ENCODE assay signal across 17 cellular contexts in the genomic region with DNA sequence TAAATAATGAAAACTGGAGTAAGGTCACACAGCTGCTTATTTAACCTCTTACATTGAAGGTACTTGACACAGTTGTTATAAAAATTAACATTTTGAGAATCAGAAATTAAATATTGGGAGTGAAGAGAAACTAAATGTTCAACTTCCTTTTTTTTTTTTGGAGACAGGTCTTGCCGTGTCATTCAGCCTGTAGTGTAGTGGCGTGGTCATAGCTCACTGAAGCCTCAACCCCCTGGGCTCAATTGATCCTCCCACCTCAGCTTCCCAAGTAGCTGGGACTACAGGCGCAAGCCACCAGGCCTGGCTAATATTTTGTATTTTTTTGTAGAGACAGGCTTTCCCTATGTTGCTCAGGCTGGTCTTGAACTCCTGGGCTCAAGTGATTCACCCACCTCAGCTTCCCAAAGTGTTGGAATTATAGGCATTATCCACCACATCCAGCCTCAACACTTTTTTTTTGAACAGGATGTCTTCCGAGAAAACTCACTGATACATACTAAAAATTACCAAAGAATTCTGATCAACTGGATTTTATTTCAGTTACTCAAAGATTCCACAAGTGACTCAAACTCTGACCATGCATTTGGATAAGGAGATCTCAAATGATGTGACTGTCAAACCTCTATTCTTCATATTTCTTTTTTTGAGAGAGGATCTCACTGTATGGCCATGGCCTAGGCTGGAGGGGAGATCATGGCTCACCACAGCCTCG. TPM values are rescaled to one million over a fixed set of nuclear protein-coding genes. Genes with fewer than 3 reads are reported as not detected.
DNase-seq lines count a peak whose midpoint lies in the region; ATAC-seq and TF ChIP-seq lines count a peak whose summit lies in the region.
"Had no signal": no experiment of that assay in that cellular context is flagged by ENCODE, and none has a peak within 500 bp of the region (broad histone marks: within the 10 kb centered on the region; RNA-seq: fewer than 3 reads in every experiment).

No MANE protein-coding gene starts in this region.

- H3K4me1 Mint-ChIP-seq in activated B cell treated with CpG ODN at 0.5 μM for 24 hours: peaks cover 12% of the 10 kb centered on the region

- H3K18ac ChIP-seq in trophoblast cell (ENCODE audit: low read length): no peak overlapping the region

- WGBS in trophoblast cell (ENCODE audit: extremely low coverage, insufficient coverage, insufficient read length): no CpG with 5 or more reads among the region's 5 CpGs

- no peak overlapping the region for H3K9ac ChIP-seq in trophoblast cell (ENCODE audit: low read length)

- in situ Hi-C loops in KBM-7 (cut with MboI; ENCODE audit: low pct_unique_long_range_greater_than_20kb, low sequenced_read_pairs): no loop called here

- H3K27ac ChIP-seq in trophoblast cell (ENCODE audit: low read depth, low read length): no peak overlapping the region

- H3K4me1 ChIP-seq in trophoblast cell (ENCODE audit: control insufficient read depth in 1 of 2, insufficient read depth in 2 of 2, low read length in 2 of 2): peaks cover 0 to 6% of the 10 kb centered on the region in 2 experiments
- H3K4me1 ChIP-seq: BE2C had no signal

- H3K23ac ChIP-seq in trophoblast cell (ENCODE audit: low read length): no peak overlapping the region

- no peak overlapping the region for H3K14ac ChIP-seq in trophoblast cell (ENCODE audit: low read length)

- no peaks in the 10 kb centered on the region for H3K27me3 Mint-ChIP-seq in activated B cell treated with CpG ODN at 0.5 μM for 24 hours
- H3K27me3 Mint-ChIP-seq: CD8-positive, alpha-beta memory T cell had no signal

- CTCF ChIA-PET in activated B cell treated with CpG ODN at 0.5 μM for 24 hours (lab: Charles Lee): interaction anchor here (0.7 kb wide), 1 partner anchor 24 kb away, joined by 4 read pairs; no protein-coding TSS in a partner anchor

- no peak overlapping the region for H3K4me3 ChIP-seq in trophoblast cell (ENCODE audit: low read depth, low read length)

- POLR2A ChIA-PET in activated B cell treated with CpG ODN at 0.5 μM for 24 hours (lab: Charles Lee): interaction anchor here (0.6 to 1.3 kb wide), 4 partner anchors 9 to 149 kb away, joined by 3 to 6 read pairs (median 4); partner anchors contain the start of gene PPP2R5E

- H2BK120ac ChIP-seq in trophoblast cell (ENCODE audit: insufficient read depth, low read length, poor library complexity): no peak overlapping the region

- H2AK5ac ChIP-seq in trophoblast cell (ENCODE audit: low read length): no peak overlapping the region

- no peak overlapping the region for H2BK12ac ChIP-seq in trophoblast cell (ENCODE audit: low read length)

- ATAC-seq in activated B cell treated with CpG ODN at 0.5 μM for 24 hours (ENCODE audit: low read depth) (no peak), HG03354 (IDR thresholded peaks at IDR 0.05; ENCODE audit: poor library complexity, severe bottlenecking, unreplicated experiment) (no peak)
- ATAC-seq: HCT116 had no signal

- H3K27me3 ChIP-seq in trophoblast cell (ENCODE audit: insufficient read depth, low read length): no peaks in the 10 kb centered on the region
- H3K27me3 ChIP-seq: BE2C had no signal

- H2BK5ac ChIP-seq in trophoblast cell (ENCODE audit: low read depth, low read length, poor library complexity): no peak overlapping the region

- no peak overlapping the region for H3K4ac ChIP-seq in trophoblast cell (ENCODE audit: low read depth, low read length)

- H3K4me2 ChIP-seq in trophoblast cell (ENCODE audit: low read length): no peak overlapping the region

- H3K9me3 Mint-ChIP-seq in activated B cell treated with CpG ODN at 0.5 μM for 24 hours: no peaks in the 10 kb centered on the region
- H3K9me3 Mint-ChIP-seq: CD8-positive, alpha-beta memory T cell had no signal

- H3K79me2 ChIP-seq in trophoblast cell (ENCODE audit: control insufficient read depth, insufficient read depth, low read length, poor library complexity): no peaks in the 10 kb centered on the region

- intact Hi-C loops in activated B cell treated with CpG ODN at 0.5 μM for 24 hours (cut with micrococcal nuclease): loop anchor here (5.0 kb wide), 1 partner anchor 35 kb away; the partner anchor contains the start of gene SGPP1

- H4K8ac ChIP-seq in trophoblast cell (ENCODE audit: low read depth, low read length): no peak overlapping the region

- H3K36me3 Mint-ChIP-seq in activated B cell treated with CpG ODN at 0.5 μM for 24 hours (ENCODE audit: low read depth): peaks cover 39% of the 10 kb centered on the region

- no peaks in the 10 kb centered on the region for H3K79me1 ChIP-seq in trophoblast cell (ENCODE audit: low read length)

- peaks cover 0 to 4% of the 10 kb centered on the region in 2 experiments for H3K36me3 ChIP-seq in trophoblast cell (ENCODE audit: control insufficient read depth in 1 of 2, insufficient read depth in 2 of 2, low read length in 2 of 2)
- H3K36me3 ChIP-seq: BE2C had no signal

- no peak overlapping the region for H4K12ac ChIP-seq in trophoblast cell (ENCODE audit: low read depth, low read length)

- H2AFZ ChIP-seq in trophoblast cell (ENCODE audit: insufficient read depth, low read length, poor library complexity): no peak overlapping the region

- H3K9me3 ChIP-seq in trophoblast cell (ENCODE audit: insufficient read depth, low read depth, low read length): no peaks in the 10 kb centered on the region
- H3K9me3 ChIP-seq: BE2C had no signal

- DNase-seq in EL (peak; percentile 30), KBM-7 (peak; percentile 59), activated B cell treated with CpG ODN at 0.5 μM for 24 hours (no peak), trophoblast cell (peak; percentile 67 to 92), NCI-H2196 treated with DMSO at 0.1 percent for 48 hours (lab: John Stamatoyannopoulos, UW; ENCODE audit: unreplicated experiment) (no peak), NCI-H1436 (lab: John Stamatoyannopoulos, UW) (no peak), occipital lobe (lab: John Stamatoyannopoulos, UW) (no peak)
- DNase-seq: BE2C; CD8-positive, alpha-beta memory T cell; DND-41; NCI-H1092; NCI-H1694; NCI-H446; NCI-H82; SIG-M5 had no signal

- peak overlapping the region; percentile 56 for H3K27ac Mint-ChIP-seq in activated B cell treated with CpG ODN at 0.5 μM for 24 hours
- H3K27ac Mint-ChIP-seq: CD8-positive, alpha-beta memory T cell had no signal

- no peak for TF ChIP-seq CTCF in activated B cell treated with CpG ODN at 0.5 μM for 24 hours (IDR thresholded peaks at IDR 0.05)

- no peak overlapping the region for H4K91ac ChIP-seq in trophoblast cell (ENCODE audit: low read depth, low read length)

- no peak overlapping the region for H3K4me3 Mint-ChIP-seq in activated B cell treated with CpG ODN at 0.5 μM for 24 hours
- H3K4me3 Mint-ChIP-seq: CD8-positive, alpha-beta memory T cell had no signal

RNA-seq across cellular contexts. Expression of gene SGPP1, which starts 35.4 kb away (rescaled TPM):
- total RNA-seq in activated B cell treated with CpG ODN at 0.5 μM for 24 hours (20.9 and 21.2 TPM in 2 replicates), occipital lobe (43.0 TPM)
- polyA plus RNA-seq in trophoblast cell (2013): 70.1 and 72.2 TPM in 2 replicates

RNA-seq across cellular contexts. Expression of gene WDR89, which starts 50.8 kb away (rescaled TPM):
- total RNA-seq in activated B cell treated with CpG ODN at 0.5 μM for 24 hours: 21.9 and 24.4 TPM in 2 replicates
- 13.4 and 13.5 TPM in 2 replicates for polyA plus RNA-seq in trophoblast cell (2013)
- total RNA-seq in occipital lobe: 45.7 TPM

Comparison
In these comparisons a context has a peak if more than half of its experiments do, and no peak if none do; other contexts are left out.
1. DNase-seq: peak in EL (single experiment), KBM-7 (single experiment) and trophoblast cell (2 of 2); none in activated B cell treated with CpG ODN at 0.5 μM for 24 hours (single experiment), NCI-H2196 treated with DMSO at 0.1 percent for 48 hours (single experiment), NCI-H1436 (single experiment) and occipital lobe (single experiment).